In the genomic region with DNA sequence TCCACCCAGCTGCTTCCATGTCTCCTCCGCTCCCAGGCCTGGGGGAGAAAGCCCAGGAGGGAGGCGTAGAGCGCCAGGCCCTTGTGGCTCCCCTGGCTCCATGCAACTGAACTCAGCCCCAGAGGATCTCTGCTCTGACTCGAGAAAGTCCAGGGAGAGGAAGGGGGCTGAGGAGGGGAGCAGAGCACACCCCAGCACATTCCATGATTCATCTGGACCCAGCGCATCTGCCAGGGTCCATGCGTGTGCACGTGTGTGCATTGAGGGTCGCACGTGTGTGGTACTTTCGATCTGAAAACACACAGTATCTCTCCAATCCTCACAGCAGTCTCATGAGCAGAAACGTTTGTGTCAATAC, we compare ENCODE assay signal across 9 cellular contexts.
A peak's percentile ranks its signal among the peaks of the same experiment; 100 is the strongest.
DNase-seq lines count a peak whose midpoint lies in the region; ATAC-seq, FAIRE-seq and TF ChIP-seq lines count a peak whose summit lies in the region.
"Had no signal": no experiment of that assay in that cellular context is flagged by ENCODE, and none has a peak within 500 bp of the region (broad histone marks: within the 10 kb centered on the region; RNA-seq: fewer than 3 reads in every experiment).

No MANE protein-coding gene starts in this region.

- H3K79me2 ChIP-seq in GM23248 (ENCODE audit: insufficient read depth), result no peaks in the 10 kb centered on the region

- POLR2A ChIA-PET in HEK293T (lab: Yijun Ruan, JAX), result no interaction called here

- no peaks in the 10 kb centered on the region for H3K9me2 ChIP-seq in GM23248 (ENCODE audit: insufficient read depth)

- H3K9me3 ChIP-seq in GM23248 (ENCODE audit: low read depth) (no peaks in the 10 kb centered on the region), liver (ENCODE audit: control insufficient read depth in 4 of 4, low read length in 3 of 4) (peaks cover 0 to 7% (median 5%) of the 10 kb centered on the region in 4 donors)

- DNase-seq in GM23248, result no peak
- peak; percentile 17 for DNase-seq in stimulated activated CD8-positive, alpha-beta memory T cell treated with anti-CD3 and anti-CD28 coated beads, Interleukin-4, amount 100 ng/mL, for 48 hours
- no peak for DNase-seq in HEK293T (ENCODE audit: extremely low spot score)
- no peak for DNase-seq in amniotic stem cell (lab: John Stamatoyannopoulos, UW)
- DNase-seq in H54 (ENCODE audit: insufficient read length, low spot score), result no peak
- DNase-seq in KBM-7, result no peak
- DNase-seq: GOT3 had no signal

- no peaks in the 10 kb centered on the region for H4K20me1 ChIP-seq in GM23248 (ENCODE audit: insufficient read depth)

- H3K27ac ChIP-seq in GM23248, result no peak overlapping the region
- peak overlapping the region; percentile 74 to 76 for H3K27ac ChIP-seq in liver (ENCODE audit: low read depth in 1 of 2, low read length in 2 of 2)

- H3K9me3 Mint-ChIP-seq in activated T-helper 17 cell treated with anti-CD3 and anti-CD28 coated beads, Interleukin-2, amount 50 U/mL, for 72 hours, result peaks cover 8% of the 10 kb centered on the region

- H3K4me2 ChIP-seq in GM23248 (ENCODE audit: unreplicated experiment), result no peak overlapping the region

- no peak for ATAC-seq in activated T-helper 17 cell treated with anti-CD3 and anti-CD28 coated beads, Interleukin-2, amount 50 U/mL, for 72 hours (replicated peaks)

- TF ChIP-seq POLR2A in H54 (IDR thresholded peaks at IDR 0.05; ENCODE audit: low read depth, low read length), result no peak

- peak overlapping the region; percentile 71 for H3K4me3 Mint-ChIP-seq in activated T-helper 17 cell treated with anti-CD3 and anti-CD28 coated beads, Interleukin-2, amount 50 U/mL, for 72 hours

- H3K27ac Mint-ChIP-seq in activated T-helper 17 cell treated with anti-CD3 and anti-CD28 coated beads, Interleukin-2, amount 50 U/mL, for 72 hours, result peak overlapping the region; percentile 96

- H3K9ac ChIP-seq in GM23248 (peak overlapping the region; percentile 27; the same call in 1 of the 2 replicates), liver (ENCODE audit: low read depth in 1 of 2, low read length in 2 of 2) (peak overlapping the region in 1 of 2 donors; percentile 64)

- no peak for FAIRE-seq in H54 (lab: Jason Lieb, UNC)

- in situ Hi-C loops in GM23248 (cut with MboI) (no loop called here), KBM-7 (cut with MboI; ENCODE audit: low pct_unique_long_range_greater_than_20kb, low sequenced_read_pairs) (loop anchor here (25.0 kb wide), 1 partner anchor 1098 kb away; no protein-coding TSS in a partner anchor)

- H3K4me1 ChIP-seq in GM23248 (ENCODE audit: insufficient read depth) (peaks cover 24% of the 10 kb centered on the region), liver (ENCODE audit: control insufficient read depth in 4 of 4, insufficient read depth in 4 of 4, low read length in 3 of 4) (peaks cover 15 to 27% (median 20%) of the 10 kb centered on the region in 4 donors)

- no peaks in the 10 kb centered on the region for H3K36me3 Mint-ChIP-seq in activated T-helper 17 cell treated with anti-CD3 and anti-CD28 coated beads, Interleukin-2, amount 50 U/mL, for 72 hours (ENCODE audit: low read depth)

- no peaks in the 10 kb centered on the region for H3K36me3 ChIP-seq in GM23248 (ENCODE audit: low read depth)
- no peaks in the 10 kb centered on the region for H3K36me3 ChIP-seq in liver (ENCODE audit: control insufficient read depth in 4 of 4, insufficient read depth in 3 of 4, low read depth in 1 of 4, low read length in 3 of 4)

- no peak for TF ChIP-seq RAD21 in liver (IDR thresholded peaks at IDR 0.05)

- CTCF ChIA-PET in HEK293T (lab: Yijun Ruan, JAX), result interaction anchor here (0.6 kb wide), 1 partner anchor 250 kb away, joined by 3 read pairs; no protein-coding TSS in a partner anchor

- no peaks in the 10 kb centered on the region for H3F3A ChIP-seq in GM23248 (ENCODE audit: insufficient read depth)

- peak overlapping the region; percentile 67 for H2AFZ ChIP-seq in GM23248

- H3K4me3 ChIP-seq in GM23248, result no peak overlapping the region
- H3K4me3 ChIP-seq in liver (ENCODE audit: low read depth in 1 of 3, low read length in 3 of 3), result no peak overlapping the region

- no peak for TF ChIP-seq CTCF in liver (IDR thresholded peaks at IDR 0.05; ENCODE audit: low read depth, low read length, missing input control)

- 39 to 49% methylated on average over 11 of the region's 11 CpGs for WGBS in GM23248 (ENCODE audit: low coverage in 1 of 2, low lambda C conversion rate in 2 of 2, missing lambda C conversion rate in 2 of 2), 2 experiments
- WGBS in liver, result 35% methylated on average over 11 of the region's 11 CpGs

- no peaks in the 10 kb centered on the region for H3K27me3 ChIP-seq in GM23248 (replicated peaks; ENCODE audit: insufficient read depth)
- no peaks in the 10 kb centered on the region for H3K27me3 ChIP-seq in liver (ENCODE audit: control insufficient read depth in 4 of 4, insufficient read depth in 4 of 4, low read length in 3 of 4)

- peaks cover 27% of the 10 kb centered on the region for H3K4me1 Mint-ChIP-seq in activated T-helper 17 cell treated with anti-CD3 and anti-CD28 coated beads, Interleukin-2, amount 50 U/mL, for 72 hours

- H3K27me3 Mint-ChIP-seq in activated T-helper 17 cell treated with anti-CD3 and anti-CD28 coated beads, Interleukin-2, amount 50 U/mL, for 72 hours, result no peaks in the 10 kb centered on the region

TF ChIP-seq in liver, 16 proteins besides CTCF, POLR2A, EP300 and RAD21:
- TF ChIP-seq SP1 (IDR thresholded peaks at IDR 0.05) (no peak), FOXA2 (IDR thresholded peaks at IDR 0.05) (peak; percentile 25), EGR1 (IDR thresholded peaks at IDR 0.05; ENCODE audit: low read depth in 2 of 2) (no peak)
- TF ChIP-seq, protein P1, sequence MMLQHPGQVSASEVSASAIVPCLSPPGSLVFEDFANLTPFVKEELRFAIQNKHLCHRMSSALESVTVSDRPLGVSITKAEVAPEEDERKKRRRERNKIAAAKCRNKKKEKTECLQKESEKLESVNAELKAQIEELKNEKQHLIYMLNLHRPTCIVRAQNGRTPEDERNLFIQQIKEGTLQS (IDR thresholded peaks at IDR 0.05), result no peak

TF ChIP-seq in HEK293T, 16 proteins besides CTCF, POLR2A, EP300 and RAD21:
- no peak for TF ChIP-seq CTBP1 (IDR thresholded peaks at IDR 0.05; ENCODE audit: borderline replicate concordance)
